In genomic region chr5:17343675-17344074, GRCh38 we compare ENCODE assay signal across 8 cellular contexts.
DNase-seq lines count a peak whose midpoint lies in the region; ATAC-seq and TF ChIP-seq lines count a peak whose summit lies in the region.

No MANE protein-coding gene starts in this region.

- DNase-seq in HFFc6 (peak; percentile 55), NAMALWA (ENCODE audit: low spot score) (peak; percentile 52), glomerular endothelial cell (ENCODE audit: extremely low read depth, low read depth, low spot score) (peak; percentile 77), AML-193 (lab: John Stamatoyannopoulos, UW) (no peak), NCI-H526 treated with DMSO at 0.1 percent for 48 hours (lab: John Stamatoyannopoulos, UW) (no peak)
- no peak for DNase-seq in activated CD4-positive, alpha-beta memory T cell treated with anti-CD3 and anti-CD28 coated beads, Interleukin-2, amount 10 ng/mL, durations not matched to agents 7 days and 5 days

- peaks cover 21% of the 10 kb centered on the region for H3K4me1 Mint-ChIP-seq in HFFc6 (ENCODE audit: low read depth)
- no peaks in the 10 kb centered on the region for H3K4me1 Mint-ChIP-seq in activated CD4-positive, alpha-beta memory T cell treated with anti-CD3 and anti-CD28 coated beads, Interleukin-2, amount 10 ng/mL, durations not matched to agents 7 days and 5 days

- no peak for TF ChIP-seq CTCF in HFFc6 (IDR thresholded peaks at IDR 0.05)

- H3K4me3 Mint-ChIP-seq in HFFc6, result peak overlapping the region; percentile 8; the same call in 1 of the 2 replicates
- H3K4me3 Mint-ChIP-seq in activated CD4-positive, alpha-beta memory T cell treated with anti-CD3 and anti-CD28 coated beads, Interleukin-2, amount 10 ng/mL, durations not matched to agents 7 days and 5 days, result no peak overlapping the region

- POLR2A ChIA-PET in activated CD4-positive, alpha-beta memory T cell treated with anti-CD3 and anti-CD28 coated beads, Interleukin-2, amount 10 ng/mL, durations not matched to agents 7 days and 5 days (lab: Charles Lee), result no interaction called here

- CTCF ChIA-PET in activated CD4-positive, alpha-beta memory T cell treated with anti-CD3 and anti-CD28 coated beads, Interleukin-2, amount 10 ng/mL, durations not matched to agents 7 days and 5 days (lab: Charles Lee), result no interaction called here

- peak overlapping the region; percentile 37 for H3K27ac Mint-ChIP-seq in HFFc6
- no peak overlapping the region for H3K27ac Mint-ChIP-seq in activated CD4-positive, alpha-beta memory T cell treated with anti-CD3 and anti-CD28 coated beads, Interleukin-2, amount 10 ng/mL, durations not matched to agents 7 days and 5 days

- no peak for TF ChIP-seq POLR2A in GM18505 (IDR thresholded peaks at IDR 0.05; ENCODE audit: borderline replicate concordance, extremely low read depth, insufficient read depth, insufficient read length)

- no peaks in the 10 kb centered on the region for H3K9me3 Mint-ChIP-seq in HFFc6
- peaks cover 10% of the 10 kb centered on the region for H3K9me3 Mint-ChIP-seq in activated CD4-positive, alpha-beta memory T cell treated with anti-CD3 and anti-CD28 coated beads, Interleukin-2, amount 10 ng/mL, durations not matched to agents 7 days and 5 days

- H3K27me3 Mint-ChIP-seq in HFFc6 (ENCODE audit: insufficient read depth), result peaks cover 12% of the 10 kb centered on the region
- no peaks in the 10 kb centered on the region for H3K27me3 Mint-ChIP-seq in activated CD4-positive, alpha-beta memory T cell treated with anti-CD3 and anti-CD28 coated beads, Interleukin-2, amount 10 ng/mL, durations not matched to agents 7 days and 5 days

- peak; percentile 96 for ATAC-seq in GM18505 (IDR thresholded peaks at IDR 0.05; ENCODE audit: unreplicated experiment)
- ATAC-seq in HG02870 (IDR thresholded peaks at IDR 0.05; ENCODE audit: unreplicated experiment), result no peak

- no peaks in the 10 kb centered on the region for H3K36me3 Mint-ChIP-seq in HFFc6 (ENCODE audit: low read depth)
- H3K36me3 Mint-ChIP-seq in activated CD4-positive, alpha-beta memory T cell treated with anti-CD3 and anti-CD28 coated beads, Interleukin-2, amount 10 ng/mL, durations not matched to agents 7 days and 5 days (ENCODE audit: low read depth), result no peaks in the 10 kb centered on the region

Comparison
In these comparisons a context has a peak if more than half of its experiments do, and no peak if none do; other contexts are left out.
1. DNase-seq: peak in HFFc6 (single experiment), NAMALWA (single experiment) and glomerular endothelial cell (single experiment); none in activated CD4-positive, alpha-beta memory T cell treated with anti-CD3 and anti-CD28 coated beads, Interleukin-2, amount 10 ng/mL, durations not matched to agents 7 days and 5 days (single experiment), AML-193 (0 of 2) and NCI-H526 treated with DMSO at 0.1 percent for 48 hours (single experiment).